Comparison of ENCODE assay signal across 21 cellular contexts in the genomic region with DNA sequence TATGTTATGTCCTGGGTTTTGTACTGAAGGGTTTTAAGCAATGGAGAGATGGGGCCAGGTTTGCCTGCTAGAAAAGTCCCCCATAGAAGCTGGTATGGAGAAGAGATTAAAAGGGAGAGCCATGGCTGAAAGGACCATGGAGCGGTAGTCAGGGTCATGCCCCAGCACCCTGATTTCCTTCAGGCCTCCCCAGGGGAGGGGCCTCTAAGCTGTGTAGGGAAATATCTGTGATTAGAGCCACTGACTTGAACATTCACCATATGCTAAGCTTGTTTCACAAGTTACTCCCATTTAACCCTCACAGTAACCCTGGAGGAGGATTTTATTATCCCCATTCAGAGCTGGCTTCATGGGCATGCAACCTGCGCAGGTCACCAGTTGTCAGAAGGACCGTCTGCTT. TPM values are rescaled to one million over a fixed set of nuclear protein-coding genes. Genes with fewer than 3 reads are reported as not detected.
DNase-seq lines count a peak whose midpoint lies in the region; ATAC-seq, FAIRE-seq and TF ChIP-seq lines count a peak whose summit lies in the region.
"Had no signal": no experiment of that assay in that cellular context is flagged by ENCODE, and none has a peak within 500 bp of the region (broad histone marks: within the 10 kb centered on the region; RNA-seq: fewer than 3 reads in every experiment).

No MANE protein-coding gene starts in this region.

- DNase-seq in Karpas-422 (peak; percentile 91), GM12878 (ENCODE audit: low read depth, low spot score) (no peak), osteoblast (ENCODE audit: insufficient read length, low spot score, missing footprints) (peak; percentile 48), lower lobe of right lung (no peak), DMS153 (lab: John Stamatoyannopoulos, UW) (no peak), NCI-H345 (lab: John Stamatoyannopoulos, UW) (no peak)
- DNase-seq: ACHN; AML-193; Calu3; CD4-positive, alpha-beta memory T cell; HCEC 1CT; MV-4-11; NCI-H1417 treated with DMSO at 0.1 percent for 48 hours; NCI-H2029 treated with DMSO at 0.1 percent for 48 hours; NCI-H510A treated with DMSO at 0.1 percent for 48 hours; SHP77; SK-N-SH had no signal

- 65% methylated on average over 3 of the region's 3 CpGs for WGBS in GM12878 (ENCODE audit: insufficient coverage, insufficient replicate concordance, low lambda C conversion rate, missing lambda C conversion rate)

- H3K4me1 ChIP-seq in BLaER1 treated with 17β-estradiol and CSF1 and Interleukin-3, amounts not matched to agents 10 nM and 100 nM = peaks cover 32 to 87% (median 67%) of the 10 kb centered on the region in 10 experiments
- H3K4me1 ChIP-seq in Karpas-422 (ENCODE audit: low read length) = peaks cover 70% of the 10 kb centered on the region
- H3K4me1 ChIP-seq in GM12878 (ENCODE audit: control insufficient read depth, insufficient read depth, low read length) = peaks cover 30% of the 10 kb centered on the region
- peaks cover 4% of the 10 kb centered on the region for H3K4me1 ChIP-seq in osteoblast (ENCODE audit: insufficient read depth, low read length)
- peaks cover 18% of the 10 kb centered on the region for H3K4me1 ChIP-seq in lower lobe of right lung

- FAIRE-seq in GM12878 (lab: Jason Lieb, UNC) = no peak
- FAIRE-seq: HTR-8/SVneo had no signal

- CTCF ChIA-PET in GM12878 (lab: Yijun Ruan, JAX) = interaction anchor here (0.6 to 4.6 kb wide), 4 partner anchors 54 to 124 kb away, joined by 3 to 58 read pairs (median 3); no protein-coding TSS in a partner anchor

- POLR2A ChIA-PET in GM12878 (lab: Charles Lee) = no interaction called here

- RAD21 ChIA-PET in GM12878 (lab: Charles Lee; ENCODE audit: unreplicated experiment) = interaction anchor here (4.1 kb wide), 1 partner anchor 55 kb away, joined by 51 read pairs; no protein-coding TSS in a partner anchor

- ATAC-seq in GM12878 (no peak), lower lobe of right lung (no peak), HG03520 (IDR thresholded peaks at IDR 0.05; ENCODE audit: unreplicated experiment) (no peak)

- H3K79me2 ChIP-seq in Karpas-422 (ENCODE audit: low read length) (peaks cover 4% of the 10 kb centered on the region), GM12878 (ENCODE audit: control insufficient read depth, insufficient read depth, low read length) (peaks cover 12% of the 10 kb centered on the region), osteoblast (ENCODE audit: insufficient read depth, low read length) (no peaks in the 10 kb centered on the region)

- H3K9ac ChIP-seq in BLaER1 treated with 17β-estradiol and CSF1 and Interleukin-3, amounts not matched to agents 10 nM and 100 nM = 0 out of 22 replicates have a peak overlapping the region, but pooled peaks of 1 of the 11 experiments have one; percentile 10
- H3K9ac ChIP-seq in Karpas-422 (ENCODE audit: low read length) (peak overlapping the region; percentile 47), GM12878 (ENCODE audit: control insufficient read depth, insufficient read depth, low read length) (no peak overlapping the region)
- H3K9ac ChIP-seq: SK-N-SH had no signal

- in situ Hi-C loops in GM12878 (cut with MboI) = no loop called here

- H3K9me2 ChIP-seq in Karpas-422 (replicated peaks; ENCODE audit: insufficient read depth, low read length) = no peaks in the 10 kb centered on the region
- H3K9me2 ChIP-seq: SK-N-SH had no signal

- H3K4me2 ChIP-seq in BLaER1 treated with 17β-estradiol and CSF1 and Interleukin-3, amounts not matched to agents 10 nM and 100 nM = peak overlapping the region; percentile 9 to 100 (median 96); a peak in 20 of 22 replicates
- peak overlapping the region; percentile 80 for H3K4me2 ChIP-seq in Karpas-422 (ENCODE audit: low read depth, low read length, poor library complexity, severe bottlenecking)
- H3K4me2 ChIP-seq in GM12878 (ENCODE audit: control insufficient read depth, insufficient read depth) = no peak overlapping the region
- no peak overlapping the region for H3K4me2 ChIP-seq in osteoblast (ENCODE audit: insufficient read depth, low read length)
- H3K4me2 ChIP-seq: SK-N-SH had no signal

- intact Hi-C loops in GM12878 (cut with micrococcal nuclease; ENCODE audit: unreplicated experiment) = no loop called here
- intact Hi-C loops in lower lobe of right lung (cut with DNase I) = no loop called here

- no peak overlapping the region for H3K4me3 ChIP-seq in BLaER1 treated with 17β-estradiol and CSF1 and Interleukin-3, amounts not matched to agents 10 nM and 100 nM
- H3K4me3 ChIP-seq in Karpas-422 (ENCODE audit: low read length) = peak overlapping the region; percentile 45
- H3K4me3 ChIP-seq in GM12878 = no peak overlapping the region
- no peak overlapping the region for H3K4me3 ChIP-seq in osteoblast (ENCODE audit: insufficient read depth, low read length)
- H3K4me3 ChIP-seq in lower lobe of right lung = no peak overlapping the region

- SMC1A ChIA-PET in GM12878 (lab: Charles Lee; ENCODE audit: uncharacterized antibody, unreplicated experiment) = interaction anchor here (1.2 kb wide), 1 partner anchor 13 kb away, joined by 4 read pairs; no protein-coding TSS in a partner anchor

- H2AFZ ChIP-seq in Karpas-422 (ENCODE audit: low read length) (0 out of 2 replicates have a peak overlapping the region, but pooled peaks have one; percentile 17), GM12878 (ENCODE audit: control insufficient read depth, low read depth, low read length) (peak overlapping the region; percentile 37), osteoblast (ENCODE audit: low read length) (no peak overlapping the region)

- H3K9me3 ChIP-seq in BLaER1 treated with 17β-estradiol and CSF1 and Interleukin-3, amounts not matched to agents 10 nM and 100 nM (replicated peaks in 1 of 11) = no peaks in the 10 kb centered on the region
- H3K9me3 ChIP-seq in Karpas-422 (ENCODE audit: low read length) (no peaks in the 10 kb centered on the region), GM12878 (replicated peaks; ENCODE audit: control insufficient read depth, insufficient read depth, low read length) (no peaks in the 10 kb centered on the region), osteoblast (ENCODE audit: low read depth, low read length) (no peaks in the 10 kb centered on the region), lower lobe of right lung (no peaks in the 10 kb centered on the region)
- H3K9me3 ChIP-seq: SK-N-SH had no signal

- H3K27me3 ChIP-seq in BLaER1 treated with 17β-estradiol and CSF1 and Interleukin-3, amounts not matched to agents 10 nM and 100 nM = peaks cover 0 to 7% (median 0%) of the 10 kb centered on the region in 11 experiments; a peak in 2 of 22 replicates
- H3K27me3 ChIP-seq in Karpas-422 (ENCODE audit: low read length) (no peaks in the 10 kb centered on the region), GM12878 (replicated peaks in 1 of 2; ENCODE audit: control insufficient read depth in 2 of 2, insufficient read depth in 2 of 2, low read length in 1 of 2) (no peaks in the 10 kb centered on the region), osteoblast (ENCODE audit: insufficient read depth, low read length) (peaks cover 24% of the 10 kb centered on the region), lower lobe of right lung (ENCODE audit: low read depth) (peaks cover 9% of the 10 kb centered on the region)

- peak overlapping the region in 2 of 11 experiments; percentile 6 to 21; a peak in 2 of 22 replicates for H3K27ac ChIP-seq in BLaER1 treated with 17β-estradiol and CSF1 and Interleukin-3, amounts not matched to agents 10 nM and 100 nM
- peak overlapping the region; percentile 99 for H3K27ac ChIP-seq in Karpas-422 (ENCODE audit: low read length)
- no peak overlapping the region for H3K27ac ChIP-seq in GM12878 (ENCODE audit: control insufficient read depth, insufficient read depth)
- H3K27ac ChIP-seq in osteoblast (ENCODE audit: low read depth, low read length) = no peak overlapping the region
- no peak overlapping the region for H3K27ac ChIP-seq in lower lobe of right lung
- H3K27ac ChIP-seq: HL-60 had no signal

- no TSS peak for BruUV-seq in GM12878 (replicated peaks; lab: Mats Ljungman, UMichigan)

- no peak for TF ChIP-seq RAD21 in GM12878 (IDR thresholded peaks at IDR 0.05; ENCODE audit: insufficient read depth, low read depth, low read length)

- no peak for TF ChIP-seq POLR2A in GM12878 (IDR thresholded peaks at IDR 0.05; ENCODE audit: low read depth, low read length)

- no peaks in the 10 kb centered on the region for H3K36me3 ChIP-seq in BLaER1 treated with 17β-estradiol and CSF1 and Interleukin-3, amounts not matched to agents 10 nM and 100 nM
- H3K36me3 ChIP-seq in Karpas-422 (ENCODE audit: insufficient read depth, low read length) = peaks cover 3% of the 10 kb centered on the region; the same call in 1 of the 2 replicates
- H3K36me3 ChIP-seq in GM12878 (ENCODE audit: control insufficient read depth in 2 of 2, insufficient read depth in 2 of 2, low read length in 1 of 2) = no peaks in the 10 kb centered on the region
- H3K36me3 ChIP-seq in osteoblast (ENCODE audit: insufficient read depth, low read length) = no peaks in the 10 kb centered on the region
- H3K36me3 ChIP-seq in lower lobe of right lung = no peaks in the 10 kb centered on the region

- TF ChIP-seq EP300 in GM12878 (IDR thresholded peaks at IDR 0.05; ENCODE audit: borderline replicate concordance in 1 of 2, control insufficient read depth in 1 of 2, low read depth in 2 of 2, low read length in 2 of 2) = no peak

- peaks cover 0 to 19% (median 6%) of the 10 kb centered on the region in 11 experiments; a peak in 15 of 22 replicates for H4K20me1 ChIP-seq in BLaER1 treated with 17β-estradiol and CSF1 and Interleukin-3, amounts not matched to agents 10 nM and 100 nM
- H4K20me1 ChIP-seq in Karpas-422 (ENCODE audit: insufficient read depth, low read depth, low read length) = 0 out of 2 replicates have a peak, but pooled peaks cover 3% of the 10 kb centered on the region
- H4K20me1 ChIP-seq in GM12878 (ENCODE audit: control insufficient read depth, insufficient read depth) = no peaks in the 10 kb centered on the region
- peaks cover 2% of the 10 kb centered on the region for H4K20me1 ChIP-seq in osteoblast (ENCODE audit: insufficient read depth, low read length)

- TF ChIP-seq CTCF in GM12878 (IDR thresholded peaks at IDR 0.05 in 2 of 3, conservative IDR thresholded peaks at IDR 0.05 in 1 of 3; ENCODE audit: control insufficient read depth in 2 of 3, extremely low read depth in 1 of 3, insufficient read depth in 1 of 3, low read depth in 3 of 3, low read length in 3 of 3) (no peak), osteoblast (IDR thresholded peaks at IDR 0.05; ENCODE audit: extremely low read depth, low read depth, low read length) (no peak), lower lobe of right lung (IDR thresholded peaks at IDR 0.05) (no peak)

RNA-seq across cellular contexts. Expression of a gene that starts 3.8 kb away (rescaled TPM):
- 101 and 204 TPM in 2 replicates for total RNA-seq in Karpas-422 (2014; rRNA removed; shearing (Covaris generic); ENCODE audit: low replicate concordance)
- 101 and 113 TPM in 2 replicates for total RNA-seq in GM12878 (2013; cell fraction: nucleolus; rRNA removed)
- total RNA-seq in GM12878 (2014; rRNA removed) = 42.3 and 48.7 TPM in 2 replicates
- 15.7 and 20.1 TPM in 2 replicates for total RNA-seq in GM12878 (2014; rRNA removed; fragmentation: Illumina TruSeq; extraction: Trizol)
- 91.7 and 99.2 TPM in 2 replicates for total RNA-seq in GM12878 (2021)
- polyA plus RNA-seq in GM12878 (2011; ENCODE audit: low read depth) = 24.6 TPM
- polyA plus RNA-seq in GM12878 (2011; rRNA removed) = 11.9 and 27.0 TPM in 2 replicates
- 33.7 and 42.7 TPM in 2 replicates for polyA plus RNA-seq in GM12878 (2011; cell fraction: cytosol; rRNA removed)
- polyA plus RNA-seq in GM12878 (2011; cell fraction: nucleus; rRNA removed) = 110 and 156 TPM in 2 replicates
- polyA plus RNA-seq in GM12878 (2012) = 53.3 and 60.4 TPM in 2 replicates
- 11.6 and 26.5 TPM in 2 replicates for polyA plus RNA-seq in GM12878 (2014; fragmentation: Illumina TruSeq; extraction: Trizol)
- polyA plus RNA-seq in GM12878 (2014; fragmentation: Nextera tagmentation; extraction: Ambion mirVana) = 1 to 10 TPM; 1.0 to 3.0 TPM
- 66.4 and 78.9 TPM in 2 replicates for polyA plus RNA-seq in GM12878 (2014; rRNA removed)
- polyA plus RNA-seq in GM12878 (2016; fragmentation: Nextera tagmentation; extraction: Ambion mirVana) = 10 to 100 TPM; 61.1 to 62.8 TPM
- 33.0 and 50.5 TPM in 2 replicates for polyA minus RNA-seq in GM12878 (2011; rRNA and poly(A)+ RNA removed)
- 22.2 and 24.8 TPM in 2 replicates for polyA minus RNA-seq in GM12878 (2011; cell fraction: cytosol; rRNA and poly(A)+ RNA removed)
- polyA minus RNA-seq in GM12878 (2011; cell fraction: nucleus; rRNA and poly(A)+ RNA removed) = 32.2 and 63.0 TPM in 2 replicates
- 1.4 and 1.8 TPM in 2 replicates for total RNA-seq in osteoblast
- 45.6 TPM for total RNA-seq in lower lobe of right lung

RNA-seq across cellular contexts. Expression of a gene that starts 51.8 kb away (rescaled TPM):
- total RNA-seq in Karpas-422 (2014; rRNA removed; shearing (Covaris generic); ENCODE audit: low replicate concordance) = not detected in 2 replicates
- 6.9 and 8.0 TPM in 2 replicates for total RNA-seq in GM12878 (2013; cell fraction: nucleolus; rRNA removed)
- total RNA-seq in GM12878 (2014; rRNA removed) (5.5 and 5.9 TPM in 2 replicates), GM12878 (2014; rRNA removed; fragmentation: Illumina TruSeq; extraction: Trizol) (2.7 and 3.1 TPM in 2 replicates), GM12878 (2021) (5.0 and 5.1 TPM in 2 replicates), osteoblast (under 0.01 TPM in 1 of 2 replicates, not detected in the other), lower lobe of right lung (8.7 TPM)
- polyA plus RNA-seq in GM12878 (2011; ENCODE audit: low read depth) = 1.5 TPM
- polyA plus RNA-seq in GM12878 (2011; rRNA removed) (0.12 and 0.19 TPM in 2 replicates), GM12878 (2014; fragmentation: Illumina TruSeq; extraction: Trizol) (2.4 and 3.2 TPM in 2 replicates), GM12878 (2014; fragmentation: Nextera tagmentation; extraction: Ambion mirVana) (under 1 TPM; 0.16 to 0.22 TPM), GM12878 (2014; rRNA removed) (5.6 and 6.2 TPM in 2 replicates), GM12878 (2016; fragmentation: Nextera tagmentation; extraction: Ambion mirVana) (1 to 10 TPM; 3.6 to 4.3 TPM)
- polyA plus RNA-seq in GM12878 (2011; cell fraction: cytosol; rRNA removed) = 0.10 and 0.25 TPM in 2 replicates
- polyA plus RNA-seq in GM12878 (2011; cell fraction: nucleus; rRNA removed) = 0.80 and 1.5 TPM in 2 replicates
- 3.1 and 4.9 TPM in 2 replicates for polyA plus RNA-seq in GM12878 (2012)
- 0.22 TPM in 1 of 2 replicates, not detected in the other for polyA minus RNA-seq in GM12878 (2011; rRNA and poly(A)+ RNA removed)
- not detected in 2 replicates for polyA minus RNA-seq in GM12878 (2011; cell fraction: cytosol; rRNA and poly(A)+ RNA removed)
- polyA minus RNA-seq in GM12878 (2011; cell fraction: nucleus; rRNA and poly(A)+ RNA removed) = 0.29 and 0.36 TPM in 2 replicates
- total RNA-seq: Calu3; CD4-positive, alpha-beta memory T cell had no signal
- polyA plus RNA-seq: CD4-positive, alpha-beta memory T cell; SK-N-SH had no signal

Comparison
In these comparisons a context has a peak if more than half of its experiments do, and no peak if none do; other contexts are left out.
1. H3K4me2 ChIP-seq: peak in BLaER1 treated with 17β-estradiol and CSF1 and Interleukin-3, amounts not matched to agents 10 nM and 100 nM (11 of 11) and Karpas-422 (single experiment); none in GM12878 (single experiment) and osteoblast (single experiment).
2. DNase-seq: peak in Karpas-422 (single experiment) and osteoblast (single experiment); none in GM12878 (single experiment), lower lobe of right lung (single experiment), DMS153 (single experiment) and NCI-H345 (single experiment).